23 cellular contexts compared by ENCODE assay signal in the genomic region with DNA sequence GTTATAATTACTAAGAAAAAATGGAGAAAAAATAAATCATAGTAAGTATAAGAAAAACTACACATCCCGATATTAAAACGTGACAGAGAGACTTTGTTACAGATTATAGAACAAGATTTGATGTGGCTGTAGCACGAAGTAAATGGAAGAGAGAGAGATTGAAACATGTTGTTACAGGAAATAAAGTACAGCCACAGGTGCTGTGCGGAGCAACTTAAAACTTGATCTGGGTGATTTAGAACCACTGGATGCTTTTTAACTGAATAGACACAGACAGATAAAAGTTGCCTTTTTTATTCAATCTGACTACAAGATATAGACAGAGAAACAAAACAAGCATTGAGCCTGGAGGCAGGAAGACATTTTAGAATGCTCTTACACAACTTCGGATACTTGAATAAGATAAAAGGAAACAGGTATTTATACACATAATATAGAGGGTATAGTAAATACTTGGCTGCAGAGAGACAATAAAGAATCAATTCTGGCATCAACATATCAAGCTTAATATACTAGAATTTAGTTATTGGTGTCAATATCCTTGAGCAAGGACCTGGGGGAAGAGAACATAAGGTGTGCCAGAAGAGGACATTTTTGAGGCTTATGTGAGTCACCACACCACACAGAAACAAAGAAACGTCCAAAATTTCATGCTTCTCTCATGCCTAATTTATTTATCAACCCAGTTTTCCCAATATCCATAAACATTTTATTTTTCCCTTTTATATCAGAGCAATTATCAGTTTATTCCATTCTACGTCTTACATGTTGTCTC.
"Had no signal": no experiment of that assay in that cellular context is flagged by ENCODE, and none has a peak within 500 bp of the region (broad histone marks: within the 10 kb centered on the region; RNA-seq: fewer than 3 reads in every experiment).

No MANE protein-coding gene starts in this region.

- FAIRE-seq: endometrium, kidney had no signal

- H3K4me3 ChIP-seq: esophagus muscularis mucosa, left ventricle myocardium inferior, lower lobe of right lung, ovary, right atrium auricular region, tibial artery, upper lobe of left lung, uterus had no signal

- H3K4me1 Mint-ChIP-seq: immature natural killer cell; naive B cell; nephron; stimulated activated memory B cell treated with anti-CD40 and anti-IgM and Interleukin-4, amounts not matched to agents 10 μg/mL and 1 μg/mL and 100 μg/mL, for 72 hours had no signal

- H3K27me3 ChIP-seq: esophagus muscularis mucosa, neutrophil, ovary, right atrium auricular region, tibial artery, upper lobe of left lung, uterus had no signal

- H3K27ac ChIP-seq: epithelial cell of prostate, esophagus muscularis mucosa, left ventricle myocardium inferior, lower lobe of right lung, neutrophil, ovary, right atrium auricular region, tibial artery, upper lobe of left lung, uterus had no signal

- H3K4me3 Mint-ChIP-seq: immature natural killer cell; naive B cell; nephron; stimulated activated memory B cell treated with anti-CD40 and anti-IgM and Interleukin-4, amounts not matched to agents 10 μg/mL and 1 μg/mL and 100 μg/mL, for 72 hours; stimulated activated naive CD8-positive, alpha-beta T cell treated with anti-CD3 and anti-CD28 coated beads, Interleukin-15, Interleukin-2, amounts not matched to agents 100 ng/mL and 50 ng/mL, for 24 hours had no signal

- H3K27ac Mint-ChIP-seq: immature natural killer cell; naive B cell; nephron; stimulated activated memory B cell treated with anti-CD40 and anti-IgM and Interleukin-4, amounts not matched to agents 10 μg/mL and 1 μg/mL and 100 μg/mL, for 72 hours; stimulated activated naive CD8-positive, alpha-beta T cell treated with anti-CD3 and anti-CD28 coated beads, Interleukin-15, Interleukin-2, amounts not matched to agents 100 ng/mL and 50 ng/mL, for 24 hours had no signal

- H3K36me3 ChIP-seq: esophagus muscularis mucosa, left ventricle myocardium inferior, lower lobe of right lung, neutrophil, ovary, right atrium auricular region, tibial artery, upper lobe of left lung, uterus had no signal

- H3K9me3 Mint-ChIP-seq: nephron had no signal

- H3K36me3 Mint-ChIP-seq: immature natural killer cell; naive B cell; stimulated activated memory B cell treated with anti-CD40 and anti-IgM and Interleukin-4, amounts not matched to agents 10 μg/mL and 1 μg/mL and 100 μg/mL, for 72 hours had no signal

- ATAC-seq: left cardiac atrium; lower lobe of right lung; stimulated activated memory B cell treated with anti-CD40 and anti-IgM and Interleukin-4, amounts not matched to agents 10 μg/mL and 1 μg/mL and 100 μg/mL, for 72 hours had no signal

- H3K9me3 ChIP-seq: esophagus muscularis mucosa, lower lobe of right lung, neutrophil, ovary, right atrium auricular region, tibial artery, upper lobe of left lung, uterus had no signal

- H3K4me1 ChIP-seq: esophagus muscularis mucosa, left ventricle myocardium inferior, lower lobe of right lung, right atrium auricular region, tibial artery, upper lobe of left lung, uterus had no signal

- DNase-seq: effector memory CD4-positive, alpha-beta T cell; foreskin fibroblast; immature natural killer cell; kidney; left cardiac atrium; left ventricle myocardium inferior; lower lobe of right lung; mesenchymal stem cell; naive B cell; ovary; small intestine; stimulated activated CD4-positive, alpha-beta T cell treated with anti-CD3 and anti-CD28 coated beads, Interleukin-4, amount 100 ng/mL, for 1 hour; tibial artery; upper lobe of left lung; uterus had no signal

- H3K27me3 Mint-ChIP-seq: naive B cell; stimulated activated memory B cell treated with anti-CD40 and anti-IgM and Interleukin-4, amounts not matched to agents 10 μg/mL and 1 μg/mL and 100 μg/mL, for 72 hours; stimulated activated naive CD8-positive, alpha-beta T cell treated with anti-CD3 and anti-CD28 coated beads, Interleukin-15, Interleukin-2, amounts not matched to agents 100 ng/mL and 50 ng/mL, for 24 hours had no signal
